Comparison of ENCODE assay signal across 26 cellular contexts in the genomic region with DNA sequence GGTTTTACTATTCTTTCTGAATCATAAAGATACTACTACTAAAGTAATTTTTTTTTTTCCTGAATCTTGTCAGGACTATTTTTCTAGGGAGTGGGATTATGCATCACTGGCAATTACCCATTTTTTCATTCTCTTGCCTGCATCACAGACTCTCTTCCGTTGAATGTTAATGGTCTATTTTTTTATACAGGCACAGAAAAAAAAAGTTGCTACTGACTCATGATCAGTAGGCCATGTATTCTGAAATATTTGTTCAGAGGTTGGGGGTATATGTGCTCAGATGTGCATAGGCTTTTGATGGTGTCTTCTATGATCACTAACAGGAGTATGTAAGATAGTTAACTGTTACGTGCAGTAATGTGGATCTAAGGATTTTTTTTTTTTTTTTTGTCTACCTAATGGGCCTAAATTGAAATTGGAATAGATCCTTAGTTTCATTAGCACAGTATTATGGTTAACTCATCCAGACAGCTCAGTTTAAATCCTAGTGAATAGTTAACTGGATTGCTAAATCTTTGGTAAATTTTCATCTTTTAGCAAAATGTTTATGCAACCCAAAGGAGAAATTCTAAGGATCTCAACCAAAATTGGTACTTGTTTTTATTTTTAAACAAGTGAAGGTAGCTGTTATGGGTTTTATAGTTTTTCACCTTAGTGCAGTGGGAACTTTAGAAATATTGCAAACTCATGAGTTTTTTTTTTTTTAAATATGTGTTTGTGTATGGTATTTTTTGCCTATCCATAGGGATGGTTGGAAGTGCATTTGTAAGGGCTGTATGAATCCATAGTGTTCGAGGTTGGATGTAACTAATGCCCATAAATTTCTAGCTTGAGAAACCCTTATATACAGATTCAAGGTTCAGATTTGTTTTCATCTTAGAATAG. TPM values are rescaled to one million over a fixed set of nuclear protein-coding genes. Genes with fewer than 3 reads are reported as not detected.
DNase-seq lines count a peak whose midpoint lies in the region; ATAC-seq and TF ChIP-seq lines count a peak whose summit lies in the region.
"Had no signal": no experiment of that assay in that cellular context is flagged by ENCODE, and none has a peak within 500 bp of the region (broad histone marks: within the 10 kb centered on the region; RNA-seq: fewer than 3 reads in every experiment).

No MANE protein-coding gene starts in this region.

- no peak overlapping the region for H3K9ac ChIP-seq in endodermal cell (ENCODE audit: extremely low read depth, low read length, poor library complexity, severe bottlenecking)

- intact Hi-C loops in right lobe of liver (cut with DNase I) (no loop called here), left ventricle myocardium inferior (cut with micrococcal nuclease) (no loop called here)

- H3K27ac Mint-ChIP-seq in IgD-negative memory B cell: peak overlapping the region; percentile 60 to 80 (median 67)
- no peak overlapping the region for H3K27ac Mint-ChIP-seq in endodermal cell
- H3K27ac Mint-ChIP-seq: activated T-helper 2 cell treated with anti-CD3 and anti-CD28 coated beads, Interferon-gamma antibody, Interleukin-2, Interleukin-4, amounts not matched to agents 10 μg/mL and 5 μg/mL and 100 μg/mL, durations not matched to agents 14 hours and 24 hours and 36 hours; CD4-positive, alpha-beta memory T cell; progenitor cell of endocrine pancreas had no signal

- in situ Hi-C loops in ACHN (cut with HindIII; ENCODE audit: low pct_ligation_motif_present, low pct_unique_long_range_greater_than_20kb, low sequenced_read_pairs): no loop called here

- H3K4me3 Mint-ChIP-seq in IgD-negative memory B cell (peak overlapping the region in 3 of 4 donors; percentile 3 to 32 (median 20)), endodermal cell (peak overlapping the region; percentile 12)
- H3K4me3 Mint-ChIP-seq: CD4-positive, alpha-beta memory T cell had no signal

- TF ChIP-seq POLR2A in right lobe of liver (IDR thresholded peaks at IDR 0.05): no peak

- H3K27me3 Mint-ChIP-seq in IgD-negative memory B cell (no peaks in the 10 kb centered on the region), endodermal cell (ENCODE audit: insufficient read depth) (no peaks in the 10 kb centered on the region)
- H3K27me3 Mint-ChIP-seq: CD4-positive, alpha-beta memory T cell; progenitor cell of endocrine pancreas had no signal

- H3K4me3 ChIP-seq in endodermal cell (ENCODE audit: low read length) (peak overlapping the region; percentile 39), right lobe of liver (peak overlapping the region in 1 of 3 donors; percentile 3), left ventricle myocardium inferior (no peak overlapping the region)
- H3K4me3 ChIP-seq: dorsolateral prefrontal cortex, gastroesophageal sphincter, stomach had no signal

- no peak overlapping the region for H3K27ac ChIP-seq in endodermal cell (ENCODE audit: low read depth, low read length)
- H3K27ac ChIP-seq in right lobe of liver: peak overlapping the region in 2 of 3 donors; percentile 23 to 71
- no peak overlapping the region for H3K27ac ChIP-seq in left ventricle myocardium inferior (replicated peaks)
- H3K27ac ChIP-seq: brain microvascular endothelial cell, dorsolateral prefrontal cortex, gastroesophageal sphincter, neutrophil, stomach had no signal

- H3K4me1 Mint-ChIP-seq in IgD-negative memory B cell: peaks cover 47 to 64% (median 53%) of the 10 kb centered on the region in 3 donors
- peaks cover 42% of the 10 kb centered on the region for H3K4me1 Mint-ChIP-seq in endodermal cell
- H3K4me1 Mint-ChIP-seq: CD4-positive, alpha-beta memory T cell had no signal

- DNase-seq in ACHN: peak; percentile 70
- no peak for DNase-seq in endodermal cell
- no peak for DNase-seq in right lobe of liver
- no peak for DNase-seq in stimulated activated CD4-positive, alpha-beta T cell treated with anti-CD3 and anti-CD28 coated beads, Interleukin-4, amount 100 ng/mL, for 24 hours
- no peak for DNase-seq in NCI-H526 (lab: John Stamatoyannopoulos, UW)
- no peak for DNase-seq in left ventricle myocardium inferior
- DNase-seq: activated CD4-positive, alpha-beta T cell treated with anti-CD3 and anti-CD28 coated beads for 4 hours; activated naive CD4-positive, alpha-beta T cell treated with anti-CD3 and anti-CD28 coated beads, Interleukin-2, amount 50 U/mL, for 16 hours; activated T-cell treated with anti-CD3 and anti-CD28 coated beads for 4 hours; brain microvascular endothelial cell; CD4-positive, alpha-beta memory T cell; DMS 273 treated with DMSO at 0.1 percent for 48 hours; dorsolateral prefrontal cortex; hippocampal formation; left colon; NCI-H2029 treated with DMSO at 0.1 percent for 48 hours; NCI-H526 treated with DMSO at 0.1 percent for 48 hours; SHP77; stomach had no signal

- no peaks in the 10 kb centered on the region for H3K9me3 Mint-ChIP-seq in IgD-negative memory B cell
- H3K9me3 Mint-ChIP-seq in endodermal cell: no peaks in the 10 kb centered on the region
- H3K9me3 Mint-ChIP-seq: activated T-helper 2 cell treated with anti-CD3 and anti-CD28 coated beads, Interferon-gamma antibody, Interleukin-2, Interleukin-4, amounts not matched to agents 10 μg/mL and 5 μg/mL and 100 μg/mL, durations not matched to agents 14 hours and 24 hours and 36 hours; CD4-positive, alpha-beta memory T cell had no signal

- TF ChIP-seq CTCF in endodermal cell (conservative IDR thresholded peaks at IDR 0.05) (no peak), right lobe of liver (IDR thresholded peaks at IDR 0.05) (no peak), left ventricle myocardium inferior (IDR thresholded peaks at IDR 0.05; ENCODE audit: borderline replicate concordance) (no peak)

- H3K36me3 ChIP-seq in endodermal cell (ENCODE audit: control insufficient read depth, insufficient read depth, low read length) (peaks cover under 1% of the 10 kb centered on the region), right lobe of liver (no peaks in the 10 kb centered on the region), left ventricle myocardium inferior (no peaks in the 10 kb centered on the region)
- H3K36me3 ChIP-seq: brain microvascular endothelial cell, gastroesophageal sphincter, neutrophil, stomach had no signal

- ATAC-seq in right lobe of liver: peak; percentile 49 to 70 (median 65)
- ATAC-seq in GM21717 (IDR thresholded peaks at IDR 0.05; ENCODE audit: unreplicated experiment): no peak
- ATAC-seq: gastroesophageal sphincter, left colon, sciatic nerve had no signal

- WGBS in endodermal cell (ENCODE audit: insufficient coverage in 1 of 2, insufficient read length in 1 of 2), 2 experiments: 94 to 100% methylated on average over 2 to 3 of the region's 3 CpGs
- 31% methylated on average over 3 of the region's 3 CpGs for WGBS in right lobe of liver (ENCODE audit: insufficient coverage, low coverage, low lambda C conversion rate, missing lambda C conversion rate)

- H3K9me3 ChIP-seq in endodermal cell (ENCODE audit: control insufficient read depth, low read length) (peaks cover 13% of the 10 kb centered on the region), right lobe of liver (no peaks in the 10 kb centered on the region), left ventricle myocardium inferior (replicated peaks) (no peaks in the 10 kb centered on the region)
- H3K9me3 ChIP-seq: gastroesophageal sphincter, neutrophil, stomach had no signal

- H3K36me3 Mint-ChIP-seq in IgD-negative memory B cell (peaks cover 7% of the 10 kb centered on the region), endodermal cell (ENCODE audit: low read depth) (peaks cover 8% of the 10 kb centered on the region)
- H3K36me3 Mint-ChIP-seq: CD4-positive, alpha-beta memory T cell had no signal

- H3K27me3 ChIP-seq in endodermal cell (ENCODE audit: control insufficient read depth, insufficient read depth, low read length, poor library complexity, severe bottlenecking) (no peaks in the 10 kb centered on the region), right lobe of liver (no peaks in the 10 kb centered on the region), left ventricle myocardium inferior (ENCODE audit: low read depth) (no peaks in the 10 kb centered on the region)
- H3K27me3 ChIP-seq: brain microvascular endothelial cell, dorsolateral prefrontal cortex, gastroesophageal sphincter, neutrophil, stomach had no signal

- H3K4me1 ChIP-seq in endodermal cell (ENCODE audit: control insufficient read depth, insufficient read depth, low read length): no peaks in the 10 kb centered on the region
- peaks cover 0 to 32% (median 9%) of the 10 kb centered on the region in 4 donors for H3K4me1 ChIP-seq in right lobe of liver
- H3K4me1 ChIP-seq in left ventricle myocardium inferior: peaks cover 63% of the 10 kb centered on the region

RNA-seq across cellular contexts. Expression of gene BMP2K, which starts 12.1 kb away (rescaled TPM):
- polyA plus RNA-seq in IgD-negative memory B cell: 24.1 TPM
- 10 to 100 TPM; 39.4 to 49.1 TPM for total RNA-seq in endodermal cell
- 22.3 TPM for polyA plus RNA-seq in endodermal cell (2013, experiment 1 of 2)
- 19.3 TPM for polyA plus RNA-seq in endodermal cell (2013, experiment 2 of 2)
- 10 to 100 TPM; 13.1 to 23.3 (median 18.2) TPM for total RNA-seq in right lobe of liver
- total RNA-seq in left ventricle myocardium inferior: 16.2 TPM

Comparison
In these comparisons a context has a peak if more than half of its experiments do, and no peak if none do; other contexts are left out.
1. H3K27ac ChIP-seq: peak in right lobe of liver (2 of 3); none in endodermal cell (single experiment) and left ventricle myocardium inferior (single experiment).